10 cellular contexts compared by ENCODE assay signal in the genomic region with DNA sequence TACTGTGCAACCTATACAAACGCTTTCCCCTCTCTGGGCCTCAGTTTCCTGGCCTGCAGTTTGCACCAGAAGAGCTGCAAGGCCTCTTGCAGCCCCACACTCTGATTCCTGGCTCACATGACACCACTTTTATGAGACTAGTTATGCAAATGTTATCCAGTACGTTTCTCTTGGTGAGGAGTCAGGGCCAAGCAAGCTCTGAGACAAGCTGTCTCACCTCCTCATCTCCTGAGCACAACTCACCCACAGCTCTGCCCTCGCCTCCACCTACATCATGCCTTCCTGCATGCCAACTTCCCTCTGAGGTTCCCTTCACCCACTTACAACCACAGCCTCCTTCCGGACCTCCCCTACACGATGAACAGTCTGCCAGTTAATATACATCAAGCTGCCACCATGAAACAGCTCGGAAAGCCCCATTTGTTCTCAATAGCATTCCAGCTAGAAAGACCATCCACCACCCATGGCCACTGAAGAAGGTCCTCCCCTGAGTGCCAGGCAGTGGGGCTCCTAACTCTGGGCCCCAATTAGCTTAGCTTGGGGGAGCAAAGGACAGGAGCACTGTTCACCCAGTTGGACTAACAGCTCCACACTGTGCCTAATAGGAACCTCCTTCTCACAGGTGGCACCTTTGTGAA. TPM values are rescaled to one million over a fixed set of nuclear protein-coding genes. Genes with fewer than 3 reads are reported as not detected.
DNase-seq lines count a peak whose midpoint lies in the region; ATAC-seq and TF ChIP-seq lines count a peak whose summit lies in the region.
"Had no signal": no experiment of that assay in that cellular context is flagged by ENCODE, and none has a peak within 500 bp of the region (broad histone marks: within the 10 kb centered on the region; RNA-seq: fewer than 3 reads in every experiment).

No MANE protein-coding gene starts in this region.

- peak overlapping the region; percentile 17 for H3K27ac ChIP-seq in CD8-positive, alpha-beta T cell (ENCODE audit: low read depth, low read length)
- no peak overlapping the region for H3K27ac ChIP-seq in transverse colon

- DNase-seq in CD8-positive, alpha-beta T cell = peak; percentile 51 to 80 (median 62)
- peak; percentile 69 to 76 for DNase-seq in activated CD4-positive, alpha-beta T cell treated with anti-CD3 and anti-CD28 coated beads for 4 hours
- peak; percentile 66 to 78 (median 71) for DNase-seq in immature natural killer cell
- no peak for DNase-seq in transverse colon
- no peak for DNase-seq in Right ventricle myocardium superior
- DNase-seq: C1 segment of cervical spinal cord, IMR-90 had no signal

- no peaks in the 10 kb centered on the region for H3K9me3 ChIP-seq in CD8-positive, alpha-beta T cell (ENCODE audit: low read length)
- H3K9me3 ChIP-seq in transverse colon = no peaks in the 10 kb centered on the region

- H3K36me3 ChIP-seq in CD8-positive, alpha-beta T cell (ENCODE audit: insufficient read depth, low read length) = no peaks in the 10 kb centered on the region
- H3K36me3 ChIP-seq in transverse colon = no peaks in the 10 kb centered on the region

- in situ Hi-C loops in transverse colon (cut with MboI; ENCODE audit: low pct_ligation_motif_present in 1 of 4, low pct_unique_long_range_greater_than_20kb in 1 of 4, low sequenced_read_pairs in 3 of 4) = no loop called here

- no peak for TF ChIP-seq POLR2A in transverse colon (IDR thresholded peaks at IDR 0.05)

- H3K4me1 Mint-ChIP-seq in CD8-positive, alpha-beta T cell (ENCODE audit: low read depth) = peaks cover 74% of the 10 kb centered on the region
- peaks cover 50 to 51% of the 10 kb centered on the region in 2 donors for H3K4me1 Mint-ChIP-seq in immature natural killer cell

- H3K36me3 Mint-ChIP-seq in CD8-positive, alpha-beta T cell = no peaks in the 10 kb centered on the region
- H3K36me3 Mint-ChIP-seq in immature natural killer cell = peaks cover 4 to 9% (median 5%) of the 10 kb centered on the region in 3 donors

- CTCF ChIA-PET in CD8-positive, alpha-beta T cell (lab: Charles Lee) = interaction anchor here (1.0 to 4.7 kb wide), 5 partner anchors 10 to 259 kb away, joined by 4 to 36 read pairs (median 6); no protein-coding TSS in a partner anchor

- POLR2A ChIA-PET in CD8-positive, alpha-beta T cell (lab: Charles Lee) = interaction anchor here (1.3 to 2.6 kb wide), 7 partner anchors 9 to 23 kb away, joined by 4 to 8 read pairs (median 5); no protein-coding TSS in a partner anchor

- H3K27me3 ChIP-seq in CD8-positive, alpha-beta T cell (ENCODE audit: insufficient read depth, low read length) = no peaks in the 10 kb centered on the region
- H3K27me3 ChIP-seq in transverse colon = no peaks in the 10 kb centered on the region

- H3K4me3 ChIP-seq in CD8-positive, alpha-beta T cell (ENCODE audit: low read depth, low read length) = peak overlapping the region; percentile 20
- no peak overlapping the region for H3K4me3 ChIP-seq in transverse colon

- H3K27me3 Mint-ChIP-seq in CD8-positive, alpha-beta T cell (ENCODE audit: low read depth) = no peaks in the 10 kb centered on the region
- peaks cover 0 to 6% (median 2%) of the 10 kb centered on the region in 3 donors for H3K27me3 Mint-ChIP-seq in immature natural killer cell (ENCODE audit: low read depth in 3 of 3)

- H3K9me3 Mint-ChIP-seq in CD8-positive, alpha-beta T cell = no peaks in the 10 kb centered on the region
- H3K9me3 Mint-ChIP-seq in immature natural killer cell = no peaks in the 10 kb centered on the region

- no peak for TF ChIP-seq CTCF in CD8-positive, alpha-beta T cell (IDR thresholded peaks at IDR 0.05)
- TF ChIP-seq CTCF in transverse colon (IDR thresholded peaks at IDR 0.05) = no peak

- peak overlapping the region; percentile 56 for H3K4me3 Mint-ChIP-seq in CD8-positive, alpha-beta T cell
- H3K4me3 Mint-ChIP-seq in immature natural killer cell = peak overlapping the region; percentile 52 to 71 (median 61)

- 37 to 54% methylated on average over 2 to 6 of the region's 6 CpGs for WGBS in transverse colon (ENCODE audit: low coverage in 1 of 2), 2 donors

- H3K27ac Mint-ChIP-seq in CD8-positive, alpha-beta T cell = peak overlapping the region; percentile 84
- H3K27ac Mint-ChIP-seq in immature natural killer cell = peak overlapping the region; percentile 13 to 89 (median 79)

- peak; percentile 97 for ATAC-seq in CD8-positive, alpha-beta T cell
- ATAC-seq in HG02885 (IDR thresholded peaks at IDR 0.05; ENCODE audit: poor library complexity, unreplicated experiment) (peak; percentile 45), HG03025 (IDR thresholded peaks at IDR 0.05; ENCODE audit: low FRiP score, unreplicated experiment) (no peak), HG03139 (IDR thresholded peaks at IDR 0.05; ENCODE audit: unreplicated experiment) (no peak), Right ventricle myocardium superior (ENCODE audit: poor library complexity) (no peak)

- H3K4me1 ChIP-seq in CD8-positive, alpha-beta T cell (ENCODE audit: insufficient read depth, low read length) = peaks cover 49% of the 10 kb centered on the region
- H3K4me1 ChIP-seq in transverse colon = no peaks in the 10 kb centered on the region

- TF ChIP-seq EP300 in transverse colon (IDR thresholded peaks at IDR 0.05; ENCODE audit: low read depth) = no peak

- intact Hi-C loops in CD8-positive, alpha-beta T cell (cut with DNase I, micrococcal nuclease) = no loop called here
- intact Hi-C loops in transverse colon (cut with DNase I; ENCODE audit: low total_unique reads) = no loop called here
- intact Hi-C loops in Right ventricle myocardium superior (cut with DNase I) = no loop called here

RNA-seq across cellular contexts. Expression of gene CRYGS, which starts 25.0 kb away (rescaled TPM):
- 1 to 10 TPM; 1.5 to 2.0 TPM for total RNA-seq in CD8-positive, alpha-beta T cell
- polyA plus RNA-seq in immature natural killer cell = under 1 TPM in 1 of 3 donors, not detected in 2; 0.37 TPM
- total RNA-seq in transverse colon (10 to 100 TPM in 1 of 4 donors, 1 to 10 TPM in 2, not detected in 1; 2.2 to 60.7 (median 4.4) TPM), Right ventricle myocardium superior (1.1 TPM)

RNA-seq across cellular contexts. Expression of gene TBCCD1, which starts 48.0 kb away (rescaled TPM):
- total RNA-seq in CD8-positive, alpha-beta T cell = 10 to 100 TPM in 1 of 2 experiments, 1 to 10 TPM in 1; 9.9 to 10.6 TPM
- polyA plus RNA-seq in immature natural killer cell = 10 to 100 TPM; 18.8 to 32.4 (median 21.6) TPM
- 10 to 100 TPM in 3 of 4 donors, 1 to 10 TPM in 1; 7.1 to 15.4 (median 13.9) TPM for total RNA-seq in transverse colon
- 6.2 TPM for total RNA-seq in Right ventricle myocardium superior

RNA-seq across cellular contexts. Expression of gene DNAJB11, which starts 51.4 kb away (rescaled TPM):
- total RNA-seq in CD8-positive, alpha-beta T cell = 10 to 100 TPM; 70.2 to 73.4 TPM
- 10 to 100 TPM; 61.3 to 89.6 (median 81.0) TPM for polyA plus RNA-seq in immature natural killer cell
- total RNA-seq in transverse colon (10 to 100 TPM; 15.7 to 50.0 (median 29.4) TPM), Right ventricle myocardium superior (19.7 TPM)

Comparison
In these comparisons a context has a peak if more than half of its experiments do, and no peak if none do; other contexts are left out.
1. ATAC-seq: peak in CD8-positive, alpha-beta T cell (single experiment) and HG02885 (single experiment); none in HG03025 (single experiment), HG03139 (single experiment) and Right ventricle myocardium superior (single experiment).
2. DNase-seq: peak in CD8-positive, alpha-beta T cell (7 of 7), activated CD4-positive, alpha-beta T cell treated with anti-CD3 and anti-CD28 coated beads for 4 hours (2 of 2) and immature natural killer cell (3 of 3); none in transverse colon (single experiment) and Right ventricle myocardium superior (single experiment).